ENCODE assay signal across 19 cellular contexts in genomic region chr3:64368163-64369025, GRCh38.
DNase-seq lines count a peak whose midpoint lies in the region; TF ChIP-seq lines count a peak whose summit lies in the region.
"Had no signal": no experiment of that assay in that cellular context is flagged by ENCODE, and none has a peak within 500 bp of the region (broad histone marks: within the 10 kb centered on the region; RNA-seq: fewer than 3 reads in every experiment).

No MANE protein-coding gene starts in this region.

- H3K4me1 ChIP-seq in SJCRH30: no peaks in the 10 kb centered on the region
- peaks cover 5% of the 10 kb centered on the region for H3K4me1 ChIP-seq in mesenchymal stem cell (ENCODE audit: control insufficient read depth, insufficient read depth, low read depth, low read length)
- no peaks in the 10 kb centered on the region for H3K4me1 ChIP-seq in Peyer's patch

- no peak overlapping the region for H2AFZ ChIP-seq in mesenchymal stem cell (ENCODE audit: low read depth, low read length)

- H4K91ac ChIP-seq in mesenchymal stem cell (ENCODE audit: low read length): no peak overlapping the region

- H3K27me3 Mint-ChIP-seq in activated CD4-positive, alpha-beta memory T cell treated with anti-CD3 and anti-CD28 coated beads for 36 hours: peaks cover 2% of the 10 kb centered on the region

- no peak overlapping the region for H3K4me3 ChIP-seq in AG10803 (ENCODE audit: low read length)
- H3K4me3 ChIP-seq in SJCRH30: no peak overlapping the region
- H3K4me3 ChIP-seq in mesenchymal stem cell (ENCODE audit: insufficient read depth in 1 of 2, low read depth in 1 of 2, low read length in 2 of 2): no peak overlapping the region
- no peak overlapping the region for H3K4me3 ChIP-seq in Peyer's patch
- H3K4me3 ChIP-seq: skin epidermis had no signal

- intact Hi-C loops in activated CD4-positive, alpha-beta memory T cell treated with anti-CD3 and anti-CD28 coated beads for 36 hours (cut with micrococcal nuclease): no loop called here

- POLR2A ChIA-PET in activated CD4-positive, alpha-beta memory T cell treated with anti-CD3 and anti-CD28 coated beads for 36 hours (lab: Charles Lee): no interaction called here

- no peak overlapping the region for H3K4ac ChIP-seq in mesenchymal stem cell (ENCODE audit: low read depth in 1 of 2, low read length in 2 of 2)

- H3K23ac ChIP-seq in mesenchymal stem cell (ENCODE audit: low read length in 2 of 2): no peak overlapping the region

- H3K27ac ChIP-seq in SJCRH30 (no peak overlapping the region), mesenchymal stem cell (ENCODE audit: low read length, poor library complexity, severe bottlenecking) (no peak overlapping the region), Peyer's patch (no peak overlapping the region)
- H3K27ac ChIP-seq: HL-60, skin epidermis had no signal

- no peak overlapping the region for H2BK12ac ChIP-seq in mesenchymal stem cell (ENCODE audit: low read length in 2 of 2)

- TF ChIP-seq CTCF in AG10803 (conservative IDR thresholded peaks at IDR 0.05; ENCODE audit: low read length) (no peak), Peyer's patch (IDR thresholded peaks at IDR 0.05) (no peak)

- no peak overlapping the region for H2BK120ac ChIP-seq in mesenchymal stem cell (ENCODE audit: low read depth, low read length)

- no peak overlapping the region for H2AK5ac ChIP-seq in mesenchymal stem cell (ENCODE audit: low read length, severe bottlenecking)

- H3K36me3 ChIP-seq in SJCRH30: no peaks in the 10 kb centered on the region
- no peaks in the 10 kb centered on the region for H3K36me3 ChIP-seq in mesenchymal stem cell (ENCODE audit: control insufficient read depth in 1 of 2, insufficient read depth in 2 of 2, low read depth in 1 of 2, low read length in 2 of 2)
- H3K36me3 ChIP-seq in Peyer's patch: no peaks in the 10 kb centered on the region

- no peak overlapping the region for H3K4me2 ChIP-seq in mesenchymal stem cell (ENCODE audit: low read length, poor library complexity, severe bottlenecking)
- H3K4me2 ChIP-seq: SK-N-SH had no signal

- no peaks in the 10 kb centered on the region for H3K4me1 Mint-ChIP-seq in activated CD4-positive, alpha-beta memory T cell treated with anti-CD3 and anti-CD28 coated beads for 36 hours (ENCODE audit: low read depth)
- H3K4me1 Mint-ChIP-seq: B cell had no signal

- CTCF ChIA-PET in activated CD4-positive, alpha-beta memory T cell treated with anti-CD3 and anti-CD28 coated beads for 36 hours (lab: Charles Lee): no interaction called here

- H3K14ac ChIP-seq in mesenchymal stem cell (ENCODE audit: low read length in 2 of 2): no peak overlapping the region

- peak overlapping the region in 1 of 2 experiments; percentile 5 for H3K18ac ChIP-seq in mesenchymal stem cell (ENCODE audit: low read depth in 1 of 2, low read length in 2 of 2)

- DNase-seq in AG10803 (ENCODE audit: low read depth) (peak; percentile 68), GM03348 (ENCODE audit: low spot score) (peak; percentile 11), SJCRH30 (peak; percentile 16 to 36), mesenchymal stem cell (peak; percentile 61), Peyer's patch (no peak), putamen (ENCODE audit: low spot score) (no peak)
- DNase-seq in activated CD4-positive, alpha-beta memory T cell treated with anti-CD3 and anti-CD28 coated beads for 36 hours: no peak
- no peak for DNase-seq in activated T-cell treated with anti-CD3 and anti-CD28 coated beads, Interleukin-2, amount 50 U/mL, for 1 hour
- DNase-seq: activated gamma-delta T cell, Calu3, endodermal cell, GOT3, NCI-H446 treated with DMSO at 0.1 percent for 48 hours, PC-3, SK-N-SH, T1000 had no signal

- H3K36me3 Mint-ChIP-seq in activated CD4-positive, alpha-beta memory T cell treated with anti-CD3 and anti-CD28 coated beads for 36 hours: no peaks in the 10 kb centered on the region

- no peak overlapping the region for H3K4me3 Mint-ChIP-seq in activated CD4-positive, alpha-beta memory T cell treated with anti-CD3 and anti-CD28 coated beads for 36 hours
- H3K4me3 Mint-ChIP-seq: B cell, endodermal cell had no signal

- H3K9me3 ChIP-seq in SJCRH30 (replicated peaks) (no peaks in the 10 kb centered on the region), mesenchymal stem cell (ENCODE audit: control insufficient read depth, low read length) (no peaks in the 10 kb centered on the region), Peyer's patch (no peaks in the 10 kb centered on the region)
- H3K9me3 ChIP-seq: SK-N-SH had no signal

- no peak overlapping the region for H4K8ac ChIP-seq in mesenchymal stem cell (ENCODE audit: low read length)

- no peak overlapping the region for H2BK15ac ChIP-seq in mesenchymal stem cell (ENCODE audit: low read depth, poor library complexity, severe bottlenecking)

- H3K27ac Mint-ChIP-seq in activated CD4-positive, alpha-beta memory T cell treated with anti-CD3 and anti-CD28 coated beads for 36 hours: no peak overlapping the region
- H3K27ac Mint-ChIP-seq: B cell, endodermal cell had no signal

- no peak overlapping the region for H3K9ac ChIP-seq in mesenchymal stem cell (ENCODE audit: low read length)
- H3K9ac ChIP-seq: SK-N-SH had no signal

- no peaks in the 10 kb centered on the region for H3K9me3 Mint-ChIP-seq in activated CD4-positive, alpha-beta memory T cell treated with anti-CD3 and anti-CD28 coated beads for 36 hours
- H3K9me3 Mint-ChIP-seq: endodermal cell had no signal

- H3K27me3 ChIP-seq in SJCRH30 (no peaks in the 10 kb centered on the region), mesenchymal stem cell (ENCODE audit: control insufficient read depth in 1 of 2, insufficient read depth in 1 of 2, low read length in 2 of 2) (no peaks in the 10 kb centered on the region), Peyer's patch (no peaks in the 10 kb centered on the region)

- no peak overlapping the region for H2BK5ac ChIP-seq in mesenchymal stem cell (ENCODE audit: low read depth, low read length, poor library complexity, severe bottlenecking)

- 47% methylated on average over 7 of the region's 11 CpGs for WGBS in mesenchymal stem cell

- peaks cover 2% of the 10 kb centered on the region for H3K79me1 ChIP-seq in mesenchymal stem cell (replicated peaks; ENCODE audit: low read length, poor library complexity, severe bottlenecking)

- no peak for TF ChIP-seq POLR2A in Peyer's patch (IDR thresholded peaks at IDR 0.05)

Comparison
In these comparisons a context has a peak if more than half of its experiments do, and no peak if none do; other contexts are left out.
1. DNase-seq: peak in AG10803 (single experiment), GM03348 (single experiment), SJCRH30 (2 of 2) and mesenchymal stem cell (single experiment); none in activated CD4-positive, alpha-beta memory T cell treated with anti-CD3 and anti-CD28 coated beads for 36 hours (single experiment), activated T-cell treated with anti-CD3 and anti-CD28 coated beads, Interleukin-2, amount 50 U/mL, for 1 hour (single experiment), Peyer's patch (0 of 3) and putamen (single experiment).